In the genomic region with DNA sequence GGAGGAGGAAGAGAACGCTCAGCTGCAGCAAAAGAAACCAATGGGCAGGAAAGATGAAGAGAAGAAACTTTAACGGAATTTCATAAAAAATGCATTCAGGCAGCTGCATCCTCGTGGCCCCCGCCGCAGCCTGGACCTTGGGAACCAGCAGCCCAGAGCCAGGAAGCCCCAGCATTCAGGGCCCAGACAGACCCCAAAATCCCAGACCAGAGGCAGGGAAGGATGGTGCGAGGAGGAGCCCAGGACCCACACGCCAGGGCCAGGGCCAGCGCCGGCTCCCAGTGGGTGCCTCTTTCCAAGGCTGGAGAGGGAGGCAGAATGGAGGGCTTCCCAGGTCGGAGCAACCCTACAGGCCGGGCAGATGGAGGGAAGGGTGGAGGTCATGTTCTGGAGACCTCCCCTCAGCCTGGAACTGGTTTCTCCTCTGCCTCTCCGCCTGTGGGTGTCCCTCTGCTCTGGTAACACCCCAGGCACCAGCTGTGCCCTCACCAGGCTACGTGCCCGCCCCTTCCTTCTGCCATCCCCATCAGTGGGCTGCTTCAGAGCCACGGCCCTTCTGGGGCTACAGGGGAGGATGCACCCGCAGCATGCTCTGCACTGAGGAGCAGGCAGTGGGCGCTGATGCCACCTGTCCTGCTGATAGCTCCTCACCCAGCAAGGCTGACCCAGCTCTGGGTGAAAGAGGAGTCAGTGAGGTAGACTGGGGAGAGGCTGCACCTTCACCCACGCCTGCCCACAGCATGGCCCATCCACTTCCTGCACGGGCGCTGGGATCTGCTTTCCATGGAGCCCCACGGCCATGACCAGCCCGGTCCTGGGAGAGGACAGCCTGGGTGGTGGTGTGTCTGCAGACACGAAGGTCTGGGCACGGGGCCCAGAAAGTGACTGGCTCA, we compare ENCODE assay signal across 6 cellular contexts. TPM values are rescaled to one million over a fixed set of nuclear protein-coding genes. Genes with fewer than 3 reads are reported as not detected.
DNase-seq lines count a peak whose midpoint lies in the region; FAIRE-seq and TF ChIP-seq lines count a peak whose summit lies in the region.

No MANE protein-coding gene starts in this region.

- H3K36me3 Mint-ChIP-seq in chondrocyte (ENCODE audit: low read depth): peaks cover 3% of the 10 kb centered on the region

- no peaks in the 10 kb centered on the region for H3K27me3 ChIP-seq in ovary

- no peaks in the 10 kb centered on the region for H3K9me3 Mint-ChIP-seq in chondrocyte (ENCODE audit: low read depth)

- H3K27ac Mint-ChIP-seq in chondrocyte (ENCODE audit: unreplicated experiment): peak overlapping the region; percentile 30

- no peak for FAIRE-seq in RCC 7860 (lab: Jason Lieb, UNC)

- no peak for TF ChIP-seq EP300 in ovary (IDR thresholded peaks at IDR 0.05)

- no peaks in the 10 kb centered on the region for H3K27me3 Mint-ChIP-seq in chondrocyte (ENCODE audit: low read depth)

- peak; percentile 4 for DNase-seq in stimulated activated CD8-positive, alpha-beta memory T cell treated with anti-CD3 and anti-CD28 coated beads, Interleukin-12 subunit alpha, Interleukin-12 subunit beta, amount 100 ng/mL, for 4 hours (ENCODE audit: low read depth)
- no peak for DNase-seq in stimulated activated CD8-positive, alpha-beta memory T cell treated with anti-CD3 and anti-CD28 coated beads, Interleukin-4, amount 100 ng/mL, for 48 hours
- no peak for DNase-seq in chondrocyte (ENCODE audit: low spot score)
- DNase-seq in ovary: peak in 2 of 5 donors; percentile 30 to 56
- no peak for DNase-seq in RCC 7860 (ENCODE audit: low spot score)
- DNase-seq in NCI-H1092 (lab: John Stamatoyannopoulos, UW): no peak

- H3K36me3 ChIP-seq in ovary: no peaks in the 10 kb centered on the region

- H3K4me3 ChIP-seq in ovary: peak overlapping the region; percentile 82

- no peak overlapping the region for H3K27ac ChIP-seq in ovary

- H3K4me1 Mint-ChIP-seq in chondrocyte (ENCODE audit: low read depth): peaks cover 21% of the 10 kb centered on the region

- intact Hi-C loops in ovary (cut with DNase I): loop anchor here in 1 of 4 donors (5.0 kb wide), 1 partner anchor 135 kb away; a partner anchor contains a TSS

- peak overlapping the region; percentile 76 for H3K4me3 Mint-ChIP-seq in chondrocyte (ENCODE audit: unreplicated experiment)

- no peak for TF ChIP-seq POLR2A in ovary (IDR thresholded peaks at IDR 0.05)

- peaks cover 2% of the 10 kb centered on the region for H3K4me1 ChIP-seq in ovary (ENCODE audit: insufficient read depth)

- TF ChIP-seq CTCF in chondrocyte (IDR thresholded peaks at IDR 0.05): no peak
- TF ChIP-seq CTCF in ovary (IDR thresholded peaks at IDR 0.05): no peak

- WGBS in ovary, 3 donors: 36 to 47% (median 44%) methylated on average over 24 of the region's 24 CpGs

- no peaks in the 10 kb centered on the region for H3K9me3 ChIP-seq in ovary

RNA-seq across cellular contexts. Expression of a gene that starts 1.2 kb away (rescaled TPM):
- total RNA-seq in chondrocyte (19.0 to 21.6 TPM (median 20.4 TPM) in 3 replicates), ovary (10 to 100 TPM; 11.8 to 20.3 (median 13.9) TPM)
- 10 to 100 TPM; 15.7 to 17.8 TPM for polyA plus RNA-seq in ovary

RNA-seq across cellular contexts. Expression of a gene that starts 10.5 kb away (rescaled TPM):
- total RNA-seq in chondrocyte: 38.2 to 49.5 TPM (median 41.1 TPM) in 3 replicates
- total RNA-seq in ovary: 10 to 100 TPM; 19.6 to 44.8 (median 34.3) TPM
- polyA plus RNA-seq in ovary: 10 to 100 TPM; 34.1 to 46.4 TPM

RNA-seq across cellular contexts. Expression of a gene that starts 10.8 kb away (rescaled TPM):
- total RNA-seq in chondrocyte (26.9 to 30.3 TPM (median 28.4 TPM) in 3 replicates), ovary (10 to 100 TPM; 23.1 to 48.9 (median 38.3) TPM)
- 10 to 100 TPM; 18.2 to 39.6 TPM for polyA plus RNA-seq in ovary

RNA-seq across cellular contexts. Expression of a gene that starts 17.0 kb away (rescaled TPM):
- total RNA-seq in chondrocyte (6.7 to 11.7 TPM (median 11.3 TPM) in 3 replicates), ovary (10 to 100 TPM in 2 of 7 donors, 1 to 10 TPM in 5; 6.0 to 12.1 (median 7.9) TPM)
- 1 to 10 TPM; 4.1 to 7.4 TPM for polyA plus RNA-seq in ovary
